ENCODE assay signal across 12 cellular contexts in genomic region chr1:224133741-224134299, GRCh38. TPM values are rescaled to one million over a fixed set of nuclear protein-coding genes. Genes with fewer than 3 reads are reported as not detected.
DNase-seq lines count a peak whose midpoint lies in the region; ATAC-seq and TF ChIP-seq lines count a peak whose summit lies in the region.
"Had no signal": no experiment of that assay in that cellular context is flagged by ENCODE, and none has a peak within 500 bp of the region (broad histone marks: within the 10 kb centered on the region; RNA-seq: fewer than 3 reads in every experiment).

No MANE protein-coding gene starts in this region.

- no peak for TF ChIP-seq POLR2A in thyroid gland (IDR thresholded peaks at IDR 0.05)

- peak overlapping the region; percentile 10 for H3K27ac ChIP-seq in foreskin keratinocyte
- H3K27ac ChIP-seq in thyroid gland = no peak overlapping the region
- H3K27ac ChIP-seq: A549 had no signal

- 88 to 93% methylated on average over 5 of the region's 5 CpGs for WGBS in thyroid gland, 2 donors

- TF ChIP-seq CTCF in foreskin keratinocyte (conservative IDR thresholded peaks at IDR 0.05) = no peak
- no peak for TF ChIP-seq CTCF in thyroid gland (IDR thresholded peaks at IDR 0.05)

- DNase-seq in NCI-H226 (peak; percentile 2), amniotic epithelial cell (ENCODE audit: low read depth) (peak; percentile 39), foreskin keratinocyte (peak; percentile 32 to 51), NCI-H1417 treated with DMSO at 0.1 percent for 48 hours (lab: John Stamatoyannopoulos, UW) (no peak), thyroid gland (no peak)
- DNase-seq: BE2C; Caco-2; CD8-positive, alpha-beta T cell; IMR-90 had no signal

- H3K27me3 ChIP-seq in foreskin keratinocyte = no peaks in the 10 kb centered on the region
- no peaks in the 10 kb centered on the region for H3K27me3 ChIP-seq in thyroid gland
- H3K27me3 ChIP-seq: BE2C had no signal

- H3K4me1 ChIP-seq in foreskin keratinocyte (peaks cover 9% of the 10 kb centered on the region), thyroid gland (no peaks in the 10 kb centered on the region)
- H3K4me1 ChIP-seq: A549, BE2C had no signal

- H3K4me3 ChIP-seq in thyroid gland (replicated peaks in 1 of 3) = no peak overlapping the region
- H3K4me3 ChIP-seq: A549 had no signal

- H3K36me3 ChIP-seq in thyroid gland = peaks cover 35 to 45% of the 10 kb centered on the region in 2 donors

- ATAC-seq in foreskin keratinocyte (no peak), HG02798 (IDR thresholded peaks at IDR 0.05; ENCODE audit: poor library complexity, unreplicated experiment) (no peak)
- ATAC-seq: A549; CD8-positive, alpha-beta T cell; HCT116 had no signal

- intact Hi-C loops in thyroid gland (cut with DNase I) = no loop called here

- H3K9me3 ChIP-seq in thyroid gland = no peaks in the 10 kb centered on the region
- H3K9me3 ChIP-seq: BE2C, Caco-2 had no signal

RNA-seq across cellular contexts. Expression of gene FBXO28, which starts 19.9 kb away (rescaled TPM):
- 29.4 and 30.9 TPM in 2 replicates for total RNA-seq in foreskin keratinocyte
- 8.2 and 8.4 TPM in 2 replicates for polyA plus RNA-seq in foreskin keratinocyte
- 10 to 100 TPM; 32.5 to 64.7 (median 35.4) TPM for total RNA-seq in thyroid gland

RNA-seq across cellular contexts. Expression of gene DEGS1, which starts 49.2 kb away (rescaled TPM):
- total RNA-seq in foreskin keratinocyte (107 and 122 TPM in 2 replicates), thyroid gland (100 to 1,000 TPM in 2 of 4 donors, 10 to 100 TPM in 2; 87.7 to 138 (median 101) TPM)
- 111 and 114 TPM in 2 replicates for polyA plus RNA-seq in foreskin keratinocyte

Comparison
In these comparisons a context has a peak if more than half of its experiments do, and no peak if none do; other contexts are left out.
1. DNase-seq: peak in NCI-H226 (single experiment), amniotic epithelial cell (single experiment) and foreskin keratinocyte (2 of 2); none in NCI-H1417 treated with DMSO at 0.1 percent for 48 hours (single experiment) and thyroid gland (0 of 2).